9 cellular contexts compared by ENCODE assay signal in the genomic region with DNA sequence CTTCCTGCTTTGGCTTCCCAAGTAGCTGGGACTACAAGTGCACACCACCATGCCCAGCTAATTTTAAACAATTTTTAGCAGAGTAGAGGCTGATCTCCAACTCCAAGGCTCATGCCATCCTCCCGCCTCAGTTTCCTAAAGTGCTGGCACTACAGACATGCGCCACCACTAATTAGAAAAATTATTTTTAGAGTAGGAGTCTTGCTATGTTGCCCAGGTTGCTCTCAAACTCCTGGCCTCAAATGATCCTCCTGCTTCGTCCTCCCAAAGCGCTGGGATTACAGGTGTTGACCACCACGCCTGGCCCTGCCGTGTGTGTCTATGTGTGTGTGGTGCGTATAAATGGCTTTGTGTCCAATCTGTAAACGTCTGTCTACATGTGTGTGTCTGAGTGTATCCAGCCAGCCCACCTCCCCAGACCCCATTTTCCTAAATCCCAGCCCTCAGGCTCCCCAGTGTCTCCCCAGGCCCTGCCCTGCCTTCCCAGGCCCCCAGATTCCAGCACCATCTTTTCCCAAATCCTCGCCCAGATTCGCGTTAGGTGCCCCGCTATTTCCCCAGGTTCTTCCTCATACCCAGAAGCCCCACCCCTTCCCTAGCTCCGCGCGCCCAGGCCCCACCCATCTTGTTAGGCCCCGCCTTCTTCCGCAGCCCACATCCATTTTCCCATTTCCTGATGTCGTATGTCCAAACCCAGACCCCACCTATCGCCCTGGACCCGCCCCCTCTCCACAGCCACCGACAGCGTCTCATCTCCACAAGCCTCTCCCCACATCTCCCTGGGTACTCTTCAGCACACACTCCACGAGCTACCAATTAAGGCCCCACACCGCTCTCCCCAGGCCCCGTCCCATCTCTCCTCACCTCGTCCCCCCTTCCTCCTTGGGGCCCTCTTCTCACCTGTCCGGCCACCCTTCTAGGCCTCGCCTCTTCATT. TPM values are rescaled to one million over a fixed set of nuclear protein-coding genes. Genes with fewer than 3 reads are reported as not detected.
A peak's percentile ranks its signal among the peaks of the same experiment; 100 is the strongest.
DNase-seq lines count a peak whose midpoint lies in the region; ATAC-seq and TF ChIP-seq lines count a peak whose summit lies in the region.
"Had no signal": no experiment of that assay in that cellular context is flagged by ENCODE, and none has a peak within 500 bp of the region (broad histone marks: within the 10 kb centered on the region; RNA-seq: fewer than 3 reads in every experiment).

No MANE protein-coding gene starts in this region.

- no peaks in the 10 kb centered on the region for H3K79me2 ChIP-seq in SK-N-SH (ENCODE audit: insufficient read depth)

- peaks cover 83% of the 10 kb centered on the region for H3K27me3 Mint-ChIP-seq in activated T-cell treated with anti-CD3 and anti-CD28 coated beads, Interleukin-2, amount 50 U/mL, for 24 hours

- ATAC-seq in HG02759 (IDR thresholded peaks at IDR 0.05; ENCODE audit: unreplicated experiment), result no peak

- H3K36me3 ChIP-seq in SK-N-SH (replicated peaks in 1 of 2; ENCODE audit: control insufficient read depth in 1 of 2, insufficient read depth in 2 of 2, low read length in 1 of 2) (no peaks in the 10 kb centered on the region), iPS DF 6.9 (ENCODE audit: control insufficient read depth, insufficient read depth, low read length) (no peaks in the 10 kb centered on the region), transverse colon (no peaks in the 10 kb centered on the region)

- H3K9ac ChIP-seq in SK-N-SH, result no peak overlapping the region

- H3K4me1 Mint-ChIP-seq in activated T-cell treated with anti-CD3 and anti-CD28 coated beads, Interleukin-2, amount 50 U/mL, for 24 hours (ENCODE audit: low read depth), result peaks cover 39% of the 10 kb centered on the region

- TF ChIP-seq RAD21 in SK-N-SH (IDR thresholded peaks at IDR 0.05; ENCODE audit: low read length), result no peak

- H3K27ac ChIP-seq in SK-N-SH (ENCODE audit: low read depth in 2 of 2, low read length in 1 of 2) (peak overlapping the region in 1 of 2 experiments; percentile 67; a peak in 1 of 4 replicates), iPS DF 6.9 (ENCODE audit: low read length) (no peak overlapping the region), transverse colon (no peak overlapping the region)

- peak overlapping the region; percentile 14 for H3K4me3 Mint-ChIP-seq in activated T-cell treated with anti-CD3 and anti-CD28 coated beads, Interleukin-2, amount 50 U/mL, for 24 hours

- no peak for TF ChIP-seq CTCF in SK-N-SH (IDR thresholded peaks at IDR 0.05)
- TF ChIP-seq CTCF in transverse colon (IDR thresholded peaks at IDR 0.05), result no peak

- no peak for TF ChIP-seq EP300 in SK-N-SH (IDR thresholded peaks at IDR 0.05; ENCODE audit: borderline replicate concordance in 1 of 2, low read depth in 1 of 2, low read length in 1 of 2)
- no peak for TF ChIP-seq EP300 in transverse colon (IDR thresholded peaks at IDR 0.05; ENCODE audit: low read depth)

- no peak overlapping the region for H2AFZ ChIP-seq in SK-N-SH (ENCODE audit: low read depth)

- peak overlapping the region; percentile 67 for H3K4me2 ChIP-seq in SK-N-SH

- H3K4me3 ChIP-seq in SK-N-SH (ENCODE audit: low read depth in 2 of 2, low read length in 1 of 2) (peak overlapping the region; percentile 41 to 46), iPS DF 6.9 (ENCODE audit: low read length) (peak overlapping the region; percentile 52; the same call in 1 of the 2 replicates), transverse colon (no peak overlapping the region)

- no peaks in the 10 kb centered on the region for H3K9me3 Mint-ChIP-seq in activated T-cell treated with anti-CD3 and anti-CD28 coated beads, Interleukin-2, amount 50 U/mL, for 24 hours

- peaks cover 4% of the 10 kb centered on the region for H3F3A ChIP-seq in SK-N-SH (replicated peaks; ENCODE audit: insufficient read depth)

- H3K9me2 ChIP-seq in SK-N-SH, result no peaks in the 10 kb centered on the region

- CTCF ChIA-PET in SK-N-SH (lab: Yijun Ruan, JAX), result interaction anchor here (1.0 to 8.4 kb wide), 13 partner anchors 9 to 297 kb away, joined by 3 to 80 read pairs (median 4); a partner anchor contains a TSS

- no peak for DNase-seq in activated T-cell treated with anti-CD3 and anti-CD28 coated beads, Interleukin-2, amount 50 U/mL, for 24 hours
- DNase-seq in activated T-cell treated with anti-CD3 and anti-CD28 coated beads, Interleukin-2, amount 50 U/mL, for 1 hour, result no peak
- DNase-seq in SK-N-SH (peak; percentile 90), iPS DF 6.9 (ENCODE audit: low read depth, low spot score) (no peak), transverse colon (peak; percentile 32), NCI-H2196 treated with DMSO at 0.1 percent for 48 hours (lab: John Stamatoyannopoulos, UW; ENCODE audit: unreplicated experiment) (no peak), superior temporal gyrus (ENCODE audit: extremely low spot score) (no peak)

- 10% methylated on average over 28 of the region's 28 CpGs for WGBS in SK-N-SH (ENCODE audit: low lambda C conversion rate)
- no CpG with 5 or more reads among the region's 28 CpGs for WGBS in iPS DF 6.9 (ENCODE audit: insufficient coverage, insufficient read length)
- 18 to 26% methylated on average over 16 to 28 of the region's 28 CpGs for WGBS in transverse colon (ENCODE audit: low coverage in 1 of 2), 2 donors

- no peaks in the 10 kb centered on the region for H3K36me3 Mint-ChIP-seq in activated T-cell treated with anti-CD3 and anti-CD28 coated beads, Interleukin-2, amount 50 U/mL, for 24 hours (ENCODE audit: low read depth)

- H3K4me1 ChIP-seq in SK-N-SH (ENCODE audit: control insufficient read depth in 1 of 2, insufficient read depth in 2 of 2, low read depth in 1 of 2, low read length in 1 of 2) (peaks cover 0 to 9% of the 10 kb centered on the region in 2 experiments; a peak in 2 of 4 replicates), iPS DF 6.9 (ENCODE audit: control insufficient read depth, insufficient read depth, low read length) (peaks cover 10% of the 10 kb centered on the region), transverse colon (peaks cover 0 to 24% (median 17%) of the 10 kb centered on the region in 4 donors)

- in situ Hi-C loops in transverse colon (cut with MboI; ENCODE audit: low pct_ligation_motif_present in 1 of 4, low pct_unique_long_range_greater_than_20kb in 1 of 4, low sequenced_read_pairs in 3 of 4), result no loop called here

- no peaks in the 10 kb centered on the region; the same call in 1 of the 2 replicates for H3K27me3 ChIP-seq in SK-N-SH (ENCODE audit: insufficient read depth)
- no peaks in the 10 kb centered on the region for H3K27me3 ChIP-seq in iPS DF 6.9 (ENCODE audit: control insufficient read depth, insufficient read depth, low read length)
- peaks cover 87% of the 10 kb centered on the region for H3K27me3 ChIP-seq in transverse colon

- POLR2A ChIA-PET in SK-N-SH (lab: Yijun Ruan, JAX), result interaction anchor here (0.5 to 1.6 kb wide), 8 partner anchors 8 to 312 kb away, joined by 3 to 10 read pairs (median 3); a partner anchor contains a TSS

- H4K20me1 ChIP-seq in SK-N-SH (ENCODE audit: insufficient read depth), result 0 out of 2 replicates have a peak, but pooled peaks cover 3% of the 10 kb centered on the region

- peak overlapping the region; percentile 18 for H3K27ac Mint-ChIP-seq in activated T-cell treated with anti-CD3 and anti-CD28 coated beads, Interleukin-2, amount 50 U/mL, for 24 hours

- H3K9me3 ChIP-seq in SK-N-SH, result no peaks in the 10 kb centered on the region
- no peaks in the 10 kb centered on the region for H3K9me3 ChIP-seq in iPS DF 6.9 (ENCODE audit: control insufficient read depth, insufficient read depth, low read length)
- no peaks in the 10 kb centered on the region for H3K9me3 ChIP-seq in transverse colon

- intact Hi-C loops in transverse colon (cut with DNase I; ENCODE audit: low total_unique reads), result no loop called here

- no peak for TF ChIP-seq POLR2A in transverse colon (IDR thresholded peaks at IDR 0.05)

TF ChIP-seq in SK-N-SH, 30 proteins besides CTCF, POLR2A, EP300 and RAD21 (continues in another document):
- no peak for TF ChIP-seq RXRA (IDR thresholded peaks at IDR 0.05; ENCODE audit: borderline replicate concordance, low read depth)
- TF ChIP-seq TCF12 (IDR thresholded peaks at IDR 0.05), result no peak
- no peak for TF ChIP-seq ELF1 (IDR thresholded peaks at IDR 0.05)
- TF ChIP-seq, protein P1, sequence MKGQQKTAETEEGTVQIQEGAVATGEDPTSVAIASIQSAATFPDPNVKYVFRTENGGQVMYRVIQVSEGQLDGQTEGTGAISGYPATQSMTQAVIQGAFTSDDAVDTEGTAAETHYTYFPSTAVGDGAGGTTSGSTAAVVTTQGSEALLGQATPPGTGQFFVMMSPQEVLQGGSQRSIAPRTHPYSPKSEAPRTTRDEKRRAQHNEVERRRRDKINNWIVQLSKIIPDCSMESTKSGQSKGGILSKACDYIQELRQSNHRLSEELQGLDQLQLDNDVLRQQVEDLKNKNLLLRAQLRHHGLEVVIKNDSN (IDR thresholded peaks at IDR 0.05; ENCODE audit: borderline replicate concordance, low read depth), result no peak
- no peak for TF ChIP-seq CHD2 (IDR thresholded peaks at IDR 0.05; ENCODE audit: low read length, partially characterized antibody)
- no peak for TF ChIP-seq RFX5 (IDR thresholded peaks at IDR 0.05; ENCODE audit: low read length)
- no peak for TF ChIP-seq TAF1 (IDR thresholded peaks at IDR 0.05; ENCODE audit: borderline replicate concordance, low read depth, low read length)
- no peak for TF ChIP-seq RCOR1 (IDR thresholded peaks at IDR 0.05; ENCODE audit: low read length)
- TF ChIP-seq FOSL2 (IDR thresholded peaks at IDR 0.05; ENCODE audit: borderline replicate concordance, low read depth), result no peak
- TF ChIP-seq GATA2 (CRISPR knock-in tag; IDR thresholded peaks at IDR 0.05), result no peak
- TF ChIP-seq, protein P2, sequence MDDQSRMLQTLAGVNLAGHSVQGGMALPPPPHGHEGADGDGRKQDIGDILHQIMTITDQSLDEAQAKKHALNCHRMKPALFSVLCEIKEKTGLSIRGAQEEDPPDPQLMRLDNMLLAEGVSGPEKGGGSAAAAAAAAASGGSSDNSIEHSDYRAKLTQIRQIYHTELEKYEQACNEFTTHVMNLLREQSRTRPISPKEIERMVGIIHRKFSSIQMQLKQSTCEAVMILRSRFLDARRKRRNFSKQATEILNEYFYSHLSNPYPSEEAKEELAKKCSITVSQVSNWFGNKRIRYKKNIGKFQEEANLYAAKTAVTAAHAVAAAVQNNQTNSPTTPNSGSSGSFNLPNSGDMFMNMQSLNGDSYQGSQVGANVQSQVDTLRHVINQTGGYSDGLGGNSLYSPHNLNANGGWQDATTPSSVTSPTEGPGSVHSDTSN (IDR thresholded peaks at IDR 0.05), result no peak

RNA-seq across cellular contexts. Expression of a gene that starts 24.9 kb away (rescaled TPM):
- 0.29 and 0.58 TPM in 2 replicates for polyA plus RNA-seq in SK-N-SH (2012; rRNA removed)
- 0.26 and 0.45 TPM in 2 replicates for polyA plus RNA-seq in SK-N-SH (2012; cell fraction: cytosol; rRNA removed)
- 0.56 and 0.79 TPM in 2 replicates for polyA plus RNA-seq in SK-N-SH (2012; cell fraction: nucleus; rRNA removed)
- 10 to 100 TPM in 2 of 4 donors, 1 to 10 TPM in 1, under 1 TPM in 1; 0.82 to 36.4 (median 9.6) TPM for total RNA-seq in transverse colon
- total RNA-seq: M059J had no signal

RNA-seq across cellular contexts. Expression of a gene that starts 27.5 kb away (rescaled TPM):
- 61.0 and 69.8 TPM in 2 replicates for polyA plus RNA-seq in SK-N-SH (2012; rRNA removed)
- 34.6 and 50.3 TPM in 2 replicates for polyA plus RNA-seq in SK-N-SH (2012; cell fraction: cytosol; rRNA removed)
- polyA plus RNA-seq in SK-N-SH (2012; cell fraction: nucleus; rRNA removed), result 160 and 191 TPM in 2 replicates
- total RNA-seq in transverse colon, result 10 to 100 TPM in 1 of 4 donors, 1 to 10 TPM in 2, not detected in 1; 2.3 to 56.5 (median 7.1) TPM

RNA-seq across cellular contexts. Expression of a gene that starts 37.2 kb away (rescaled TPM):
- polyA plus RNA-seq in SK-N-SH (2012; rRNA removed), result 15.8 and 17.7 TPM in 2 replicates
- 6.3 and 8.9 TPM in 2 replicates for polyA plus RNA-seq in SK-N-SH (2012; cell fraction: cytosol; rRNA removed)
- polyA plus RNA-seq in SK-N-SH (2012; cell fraction: nucleus; rRNA removed), result 64.6 and 79.2 TPM in 2 replicates
- 1 to 10 TPM in 3 of 4 donors, not detected in 1; 2.2 to 5.7 (median 3.3) TPM for total RNA-seq in transverse colon

Comparison
In these comparisons a context has a peak if more than half of its experiments do, and no peak if none do; other contexts are left out.
1. DNase-seq: peak in SK-N-SH (single experiment) and transverse colon (single experiment); none in activated T-cell treated with anti-CD3 and anti-CD28 coated beads, Interleukin-2, amount 50 U/mL, for 24 hours (single experiment), activated T-cell treated with anti-CD3 and anti-CD28 coated beads, Interleukin-2, amount 50 U/mL, for 1 hour (single experiment), iPS DF 6.9 (single experiment), NCI-H2196 treated with DMSO at 0.1 percent for 48 hours (single experiment) and superior temporal gyrus (single experiment).
2. H3K4me3 ChIP-seq: peak in SK-N-SH (2 of 2) and iPS DF 6.9 (single experiment); none in transverse colon (0 of 4).